ENCODE assay signal across 10 cellular contexts in genomic region chr21:35198004-35198403, GRCh38.
DNase-seq lines count a peak whose midpoint lies in the region; TF ChIP-seq lines count a peak whose summit lies in the region.
"Had no signal": no experiment of that assay in that cellular context is flagged by ENCODE, and none has a peak within 500 bp of the region (broad histone marks: within the 10 kb centered on the region; RNA-seq: fewer than 3 reads in every experiment).

No MANE protein-coding gene starts in this region.

- H3K27me3 Mint-ChIP-seq in progenitor cell of endocrine pancreas: no peaks in the 10 kb centered on the region

- H3K36me3 Mint-ChIP-seq in progenitor cell of endocrine pancreas (ENCODE audit: insufficient read depth): no peaks in the 10 kb centered on the region

- no peaks in the 10 kb centered on the region for H3K9me3 Mint-ChIP-seq in progenitor cell of endocrine pancreas (ENCODE audit: low read depth)

- peaks cover 9% of the 10 kb centered on the region for H3K4me1 Mint-ChIP-seq in progenitor cell of endocrine pancreas (ENCODE audit: low read depth)

- H3K4me3 Mint-ChIP-seq in progenitor cell of endocrine pancreas (ENCODE audit: low read depth): no peak overlapping the region

- H3K4me3 ChIP-seq in foreskin fibroblast (ENCODE audit: low read depth in 1 of 2, low read length in 2 of 2): no peak overlapping the region
- H3K4me3 ChIP-seq in skeletal muscle tissue (ENCODE audit: low read length in 3 of 3): no peak overlapping the region

- no peaks in the 10 kb centered on the region for H3K27me3 ChIP-seq in skeletal muscle tissue (ENCODE audit: control insufficient read depth in 3 of 3, insufficient read depth in 3 of 3, low read length in 3 of 3)

- peak overlapping the region; percentile 58 for H3K27ac ChIP-seq in skeletal muscle tissue (ENCODE audit: low read depth, low read length)

- peak; percentile 52 for DNase-seq in H4 (ENCODE audit: low spot score)
- peak; percentile 8 to 45 for DNase-seq in SW 1271 (lab: John Stamatoyannopoulos, UW)
- peak; percentile 87 to 92 for DNase-seq in foreskin fibroblast
- no peak for DNase-seq in DMS153 treated with DMSO at 0.1 percent for 48 hours (lab: John Stamatoyannopoulos, UW; ENCODE audit: unreplicated experiment)
- DNase-seq in NCI-H2171 treated with DMSO at 0.1 percent for 48 hours (lab: John Stamatoyannopoulos, UW): no peak
- no peak for DNase-seq in progenitor cell of endocrine pancreas (ENCODE audit: low spot score, unreplicated experiment)
- DNase-seq: effector memory CD4-positive, alpha-beta T cell; NCI-H1417; stimulated activated CD4-positive, alpha-beta T cell treated with anti-CD3 and anti-CD28 coated beads, Interleukin-4, amount 100 ng/mL, for 4 hours had no signal

- no peaks in the 10 kb centered on the region for H3K9me3 ChIP-seq in skeletal muscle tissue (ENCODE audit: control insufficient read depth in 3 of 3, low read length in 3 of 3)

- H3K36me3 ChIP-seq in skeletal muscle tissue (ENCODE audit: control insufficient read depth in 3 of 3, insufficient read depth in 3 of 3, low read length in 3 of 3): no peaks in the 10 kb centered on the region

- no peak for TF ChIP-seq CTCF in foreskin fibroblast (IDR thresholded peaks at IDR 0.05; ENCODE audit: low read depth, low read length)
- TF ChIP-seq CTCF in progenitor cell of endocrine pancreas (IDR thresholded peaks at IDR 0.05; ENCODE audit: unreplicated experiment): no peak

- no peak overlapping the region for H3K27ac Mint-ChIP-seq in progenitor cell of endocrine pancreas

- H3K9ac ChIP-seq in skeletal muscle tissue (ENCODE audit: low read depth in 1 of 3, low read length in 3 of 3): no peak overlapping the region

- peaks cover 8 to 25% (median 9%) of the 10 kb centered on the region in 3 donors for H3K4me1 ChIP-seq in skeletal muscle tissue (ENCODE audit: control insufficient read depth in 3 of 3, insufficient read depth in 3 of 3, low read length in 3 of 3)

Comparison
In these comparisons a context has a peak if more than half of its experiments do, and no peak if none do; other contexts are left out.
1. DNase-seq: peak in H4 (single experiment), SW 1271 (2 of 2) and foreskin fibroblast (2 of 2); none in DMS153 treated with DMSO at 0.1 percent for 48 hours (single experiment), NCI-H2171 treated with DMSO at 0.1 percent for 48 hours (single experiment) and progenitor cell of endocrine pancreas (single experiment).